Comparison of ENCODE assay signal across 9 cellular contexts in genomic region chr10:110529596-110530011, GRCh38. TPM values are rescaled to one million over a fixed set of nuclear protein-coding genes. Genes with fewer than 3 reads are reported as not detected.
DNase-seq lines count a peak whose midpoint lies in the region; ATAC-seq and TF ChIP-seq lines count a peak whose summit lies in the region.
"Had no signal": no experiment of that assay in that cellular context is flagged by ENCODE, and none has a peak within 500 bp of the region (broad histone marks: within the 10 kb centered on the region; RNA-seq: fewer than 3 reads in every experiment).

No MANE protein-coding gene starts in this region.

- H3K36me3 Mint-ChIP-seq in CD4-positive, CD25-positive, alpha-beta regulatory T cell: no peaks in the 10 kb centered on the region

- peaks cover 13 to 31% (median 21%) of the 10 kb centered on the region in 4 donors for H3K4me1 Mint-ChIP-seq in CD4-positive, CD25-positive, alpha-beta regulatory T cell
- H3K4me1 Mint-ChIP-seq: nephron had no signal

- H3K27ac ChIP-seq in CD4-positive, CD25-positive, alpha-beta regulatory T cell (ENCODE audit: insufficient read depth, low read length, poor library complexity, severe bottlenecking): no peak overlapping the region
- peak overlapping the region; percentile 17; the same call in 1 of the 2 replicates for H3K27ac ChIP-seq in HEK293 (ENCODE audit: extremely low read depth, low read depth, low read length)
- H3K27ac ChIP-seq in lung (ENCODE audit: low read depth in 1 of 2, low read length in 1 of 2): peak overlapping the region in 1 of 2 donors; percentile 10
- no peak overlapping the region for H3K27ac ChIP-seq in WERI-Rb-1

- H3K9me3 Mint-ChIP-seq in CD4-positive, CD25-positive, alpha-beta regulatory T cell: no peaks in the 10 kb centered on the region
- H3K9me3 Mint-ChIP-seq: nephron had no signal

- peaks cover 9% of the 10 kb centered on the region for H3K27me3 Mint-ChIP-seq in CD4-positive, CD25-positive, alpha-beta regulatory T cell

- H3K4me1 ChIP-seq in CD4-positive, CD25-positive, alpha-beta regulatory T cell (ENCODE audit: control insufficient read depth, insufficient read depth, low read length, poor library complexity, severe bottlenecking): peaks cover 22% of the 10 kb centered on the region
- H3K4me1 ChIP-seq in HEK293 (ENCODE audit: control insufficient read depth, insufficient read depth, low read length) (peaks cover 17% of the 10 kb centered on the region), lung (ENCODE audit: control insufficient read depth in 2 of 2, insufficient read depth in 2 of 2, low read length in 2 of 2) (peaks cover 0 to 4% of the 10 kb centered on the region in 2 donors)

- H3K9me3 ChIP-seq in CD4-positive, CD25-positive, alpha-beta regulatory T cell (ENCODE audit: control insufficient read depth in 2 of 2, low read length in 2 of 2): no peaks in the 10 kb centered on the region
- no peaks in the 10 kb centered on the region for H3K9me3 ChIP-seq in HEK293 (ENCODE audit: control insufficient read depth, insufficient read depth, low read depth, low read length)
- H3K9me3 ChIP-seq in lung (ENCODE audit: control insufficient read depth in 2 of 2, insufficient read depth in 1 of 2, low read length in 1 of 2): no peaks in the 10 kb centered on the region
- H3K9me3 ChIP-seq in WERI-Rb-1 (ENCODE audit: severe bottlenecking): no peaks in the 10 kb centered on the region

- H3K36me3 ChIP-seq in CD4-positive, CD25-positive, alpha-beta regulatory T cell (ENCODE audit: control insufficient read depth, insufficient read depth, low read length): no peaks in the 10 kb centered on the region
- H3K36me3 ChIP-seq in HEK293 (ENCODE audit: control insufficient read depth in 2 of 2, insufficient read depth in 1 of 2, low read length in 2 of 2) (no peaks in the 10 kb centered on the region), lung (ENCODE audit: control insufficient read depth in 2 of 2, insufficient read depth in 2 of 2, low read length in 2 of 2) (no peaks in the 10 kb centered on the region), WERI-Rb-1 (no peaks in the 10 kb centered on the region)

- CTCF ChIA-PET in HEK293 (lab: Yijun Ruan, JAX): interaction anchor here (0.6 kb wide), 1 partner anchor 17 kb away, joined by 3 read pairs; no protein-coding TSS in a partner anchor

- H3K27ac Mint-ChIP-seq in CD4-positive, CD25-positive, alpha-beta regulatory T cell: peak overlapping the region in 1 of 3 donors; percentile 69
- H3K27ac Mint-ChIP-seq: nephron had no signal

- H3K27me3 ChIP-seq in CD4-positive, CD25-positive, alpha-beta regulatory T cell (ENCODE audit: control insufficient read depth, insufficient read depth, low read length): no peaks in the 10 kb centered on the region
- H3K27me3 ChIP-seq in lung (ENCODE audit: control insufficient read depth, insufficient read depth) (no peaks in the 10 kb centered on the region), WERI-Rb-1 (ENCODE audit: insufficient read depth, low read depth, severe bottlenecking) (no peaks in the 10 kb centered on the region)

- WGBS in lung, 2 donors: 58 to 62% methylated on average over 6 of the region's 6 CpGs

- POLR2A ChIA-PET in HEK293 (lab: Yijun Ruan, JAX): interaction anchor here (0.6 kb wide), 1 partner anchor 47 kb away, joined by 4 read pairs; no protein-coding TSS in a partner anchor

- H3K4me3 Mint-ChIP-seq in CD4-positive, CD25-positive, alpha-beta regulatory T cell: peak overlapping the region in 3 of 4 donors; percentile 11 to 49 (median 19)

- TF ChIP-seq CTCF in HEK293 (tag by site-specific recombination; IDR thresholded peaks at IDR 0.05): no peak
- TF ChIP-seq CTCF in lung (IDR thresholded peaks at IDR 0.05; ENCODE audit: control extremely low read depth, extremely low read depth): no peak
- no peak for TF ChIP-seq CTCF in WERI-Rb-1 (IDR thresholded peaks at IDR 0.05; ENCODE audit: low read depth, low read length)

- peak overlapping the region; percentile 40 for H3K4me3 ChIP-seq in CD4-positive, CD25-positive, alpha-beta regulatory T cell (ENCODE audit: low read depth, low read length)
- H3K4me3 ChIP-seq in HEK293 (ENCODE audit: low read depth, low read length): no peak overlapping the region
- H3K4me3 ChIP-seq in lung: no peak overlapping the region
- H3K4me3 ChIP-seq in WERI-Rb-1 (ENCODE audit: low read depth, low read length): no peak overlapping the region

- ATAC-seq in CD4-positive, CD25-positive, alpha-beta regulatory T cell (ENCODE audit: low read depth in 2 of 2): no peak
- ATAC-seq in lung (ENCODE audit: insufficient read depth, low FRiP score): no peak

- no peak for DNase-seq in CD4-positive, CD25-positive, alpha-beta regulatory T cell
- DNase-seq in activated gamma-delta T cell treated with anti-CD3 and anti-CD28 coated beads, Interleukin-2, amount 50 U/mL, for 16 hours (ENCODE audit: low read depth): peak; percentile 14
- DNase-seq in lung (ENCODE audit: low spot score) (peak; percentile 36), WERI-Rb-1 (no peak), A172 (ENCODE audit: low spot score) (no peak), NCI-H146 (lab: John Stamatoyannopoulos, UW) (no peak), SKM-1 treated with dmso at 0.1 percent for 144 hours (lab: John Stamatoyannopoulos, UW; ENCODE audit: unreplicated experiment) (no peak)

TF ChIP-seq in HEK293, 187 proteins besides CTCF, POLR2A, EP300 and RAD21 (continues in another document):
- TF ChIP-seq FEZF1 (tag by site-specific recombination; IDR thresholded peaks at IDR 0.05) (0 out of 2 replicates have a peak, but pooled peaks have one; percentile 45), ZXDB (tag by site-specific recombination; IDR thresholded peaks at IDR 0.05) (no peak), ZNF366 (tag by site-specific recombination; conservative IDR thresholded peaks at IDR 0.05) (no peak), ATF2 (tag by site-specific recombination; IDR thresholded peaks at IDR 0.05; ENCODE audit: low read depth) (no peak), REPIN1 (tag by site-specific recombination; IDR thresholded peaks at IDR 0.05; ENCODE audit: low read depth) (no peak), PRDM10 (tag by site-specific recombination; IDR thresholded peaks at IDR 0.05) (peak; percentile 77), KLF16 (tag by site-specific recombination; IDR thresholded peaks at IDR 0.05) (no peak), ZNF121 (tag by site-specific recombination; IDR thresholded peaks at IDR 0.05) (no peak), ZNF266 (tag by site-specific recombination; IDR thresholded peaks at IDR 0.05; ENCODE audit: low read depth) (no peak), WT1 (tag by site-specific recombination; IDR thresholded peaks at IDR 0.05) (no peak), ZNF140 (tag by site-specific recombination; IDR thresholded peaks at IDR 0.05) (no peak), ZSCAN16 (tag by site-specific recombination; IDR thresholded peaks at IDR 0.05) (no peak)

RNA-seq across cellular contexts. Expression of gene DUSP5, which starts 31.9 kb away (rescaled TPM):
- total RNA-seq in CD4-positive, CD25-positive, alpha-beta regulatory T cell: 142 TPM
- 1 to 10 TPM; 1.3 to 5.1 (median 2.3) TPM for polyA plus RNA-seq in CD4-positive, CD25-positive, alpha-beta regulatory T cell
- total RNA-seq in lung: 10 to 100 TPM; 10.3 to 13.5 TPM
- 10 to 100 TPM; 12.3 to 16.4 TPM for polyA plus RNA-seq in lung
- 6.8 and 9.5 TPM in 2 replicates for total RNA-seq in A172 (2014; rRNA removed; shearing (Covaris generic))

RNA-seq across cellular contexts. Expression of gene SMC3, which starts 37.9 kb away (rescaled TPM):
- total RNA-seq in CD4-positive, CD25-positive, alpha-beta regulatory T cell: 47.7 TPM
- 10 to 100 TPM; 61.1 to 68.9 (median 67.0) TPM for polyA plus RNA-seq in CD4-positive, CD25-positive, alpha-beta regulatory T cell
- 10 to 100 TPM; 22.9 to 41.3 TPM for total RNA-seq in lung
- 10 to 100 TPM; 11.9 to 17.5 TPM for polyA plus RNA-seq in lung
- 68.1 and 89.3 TPM in 2 replicates for total RNA-seq in A172 (2014; rRNA removed; shearing (Covaris generic))

Comparison
In these comparisons a context has a peak if more than half of its experiments do, and no peak if none do; other contexts are left out.
1. DNase-seq: peak in activated gamma-delta T cell treated with anti-CD3 and anti-CD28 coated beads, Interleukin-2, amount 50 U/mL, for 16 hours (single experiment) and lung (single experiment); none in CD4-positive, CD25-positive, alpha-beta regulatory T cell (0 of 3), WERI-Rb-1 (single experiment), A172 (single experiment), NCI-H146 (single experiment) and SKM-1 treated with dmso at 0.1 percent for 144 hours (single experiment).